In genomic region chrX:100768679-100769338, GRCh38 we compare ENCODE assay signal across 8 cellular contexts. TPM values are rescaled to one million over a fixed set of nuclear protein-coding genes. Genes with fewer than 3 reads are reported as not detected.
DNase-seq lines count a peak whose midpoint lies in the region; ATAC-seq, FAIRE-seq and TF ChIP-seq lines count a peak whose summit lies in the region.

No MANE protein-coding gene starts in this region.

- H3K79me2 ChIP-seq in keratinocyte (ENCODE audit: control insufficient read depth, insufficient read depth, low read length) = no peaks in the 10 kb centered on the region

- no peak overlapping the region for H3K4me2 ChIP-seq in keratinocyte (ENCODE audit: control insufficient read depth, extremely low read depth, insufficient read depth, low read depth, low read length)

- no peaks in the 10 kb centered on the region for H4K20me1 ChIP-seq in keratinocyte (ENCODE audit: control insufficient read depth, extremely low read depth, insufficient read depth, low read length)

- no peaks in the 10 kb centered on the region for H3K9me3 ChIP-seq in WERI-Rb-1 (ENCODE audit: severe bottlenecking)
- peaks cover 0 to 12% of the 10 kb centered on the region in 2 donors for H3K9me3 ChIP-seq in breast epithelium
- H3K9me3 ChIP-seq in keratinocyte (ENCODE audit: control insufficient read depth, low read depth, low read length) = no peaks in the 10 kb centered on the region

- ATAC-seq in HG03139 (IDR thresholded peaks at IDR 0.05; ENCODE audit: unreplicated experiment) = no peak

- intact Hi-C loops in breast epithelium (cut with DNase I; ENCODE audit: low total_unique reads) = loop anchor here (10.0 kb wide), 1 partner anchor 84 kb away; no protein-coding TSS in a partner anchor

- H3K27me3 ChIP-seq in WERI-Rb-1 (ENCODE audit: insufficient read depth, low read depth, severe bottlenecking) (peaks cover 3% of the 10 kb centered on the region), breast epithelium (peaks cover 0 to 4% of the 10 kb centered on the region in 2 donors), keratinocyte (ENCODE audit: control insufficient read depth, extremely low read depth, insufficient read depth, low read length) (no peaks in the 10 kb centered on the region)

- dilution Hi-C loops in keratinocyte (cut with MboI; ENCODE audit: extremely low pct_ligation_motif_present, low sequenced_read_pairs) = no loop called here

- no peak overlapping the region for H3K4me3 ChIP-seq in WERI-Rb-1 (ENCODE audit: low read depth, low read length)
- H3K4me3 ChIP-seq in breast epithelium = no peak overlapping the region
- no peak overlapping the region for H3K4me3 ChIP-seq in keratinocyte (ENCODE audit: control insufficient read depth in 2 of 3, extremely low read depth in 1 of 3, insufficient read depth in 2 of 3, low read depth in 1 of 3, low read length in 3 of 3)

- no peak for TF ChIP-seq POLR2A in breast epithelium (IDR thresholded peaks at IDR 0.05)

- H2AFZ ChIP-seq in keratinocyte (ENCODE audit: control insufficient read depth, low read length) = no peak overlapping the region

- H3K27ac ChIP-seq in WERI-Rb-1 (no peak overlapping the region), breast epithelium (no peak overlapping the region), keratinocyte (ENCODE audit: control insufficient read depth, insufficient read depth, low read length) (no peak overlapping the region)

- H3K36me3 ChIP-seq in WERI-Rb-1 = no peaks in the 10 kb centered on the region
- no peaks in the 10 kb centered on the region for H3K36me3 ChIP-seq in breast epithelium
- H3K36me3 ChIP-seq in keratinocyte (ENCODE audit: control insufficient read depth in 2 of 2, extremely low read depth in 1 of 2, insufficient read depth in 2 of 2, low read length in 2 of 2) = no peaks in the 10 kb centered on the region

- H3K4me1 ChIP-seq in breast epithelium = no peaks in the 10 kb centered on the region
- H3K4me1 ChIP-seq in keratinocyte (ENCODE audit: control insufficient read depth, extremely low read depth, insufficient read depth, low read length) = no peaks in the 10 kb centered on the region

- H3K9me1 ChIP-seq in keratinocyte (ENCODE audit: control insufficient read depth, extremely low read depth, insufficient read depth, low read length) = no peaks in the 10 kb centered on the region

- H3K9ac ChIP-seq in keratinocyte (ENCODE audit: control insufficient read depth, extremely low read depth, insufficient read depth, low read length) = no peak overlapping the region

- peak; percentile 96 for TF ChIP-seq CTCF in WERI-Rb-1 (IDR thresholded peaks at IDR 0.05; ENCODE audit: low read depth, low read length)
- peak; percentile 94 to 99 (median 96) for TF ChIP-seq CTCF in breast epithelium (IDR thresholded peaks at IDR 0.05)
- peak; percentile 97 to 100 (median 99) for TF ChIP-seq CTCF in keratinocyte (optimal IDR thresholded peaks at IDR 0.05 in 1 of 3, IDR thresholded peaks at IDR 0.05 in 1 of 3, conservative IDR thresholded peaks at IDR 0.05 in 1 of 3; ENCODE audit: extremely low read depth in 1 of 3, insufficient read depth in 2 of 3, low read length in 3 of 3)

- DNase-seq in COR-L47 (lab: John Stamatoyannopoulos, UW) (peak; percentile 22), H4 (ENCODE audit: low spot score) (peak; percentile 51), NCI-H2107 (lab: John Stamatoyannopoulos, UW) (peak; percentile 41), WERI-Rb-1 (peak; percentile 86), breast epithelium (ENCODE audit: low spot score in 2 of 2) (peak; percentile 52 to 83), keratinocyte (ENCODE audit: low read depth, low spot score) (peak; percentile 55)
- peak; percentile 85 to 93 for DNase-seq in stimulated activated CD4-positive, alpha-beta T cell treated with anti-CD3 and anti-CD28 coated beads, Interleukin-2, amount 100 ng/mL, for 48 hours

- no peak for FAIRE-seq in keratinocyte (lab: Jason Lieb, UNC)

RNA-seq across cellular contexts. Expression of gene SYTL4, which starts 36.9 kb away (rescaled TPM):
- total RNA-seq in H4 (2014; rRNA removed; shearing (Covaris generic)) = 2.0 and 4.6 TPM in 2 replicates
- total RNA-seq in breast epithelium = 10 to 100 TPM; 19.3 to 29.9 (median 25.2) TPM
- polyA plus RNA-seq in keratinocyte = 0.40 to 1.2 TPM (median 0.87 TPM) in 3 replicates
- 0.40 TPM for polyA plus RNA-seq in keratinocyte (2011; ENCODE audit: low read depth)
- 0.43 and 1.1 TPM in 2 replicates for polyA plus RNA-seq in keratinocyte (2011; cell fraction: cytosol; rRNA removed)
- polyA plus RNA-seq in keratinocyte (2011; cell fraction: nucleus; rRNA removed) = 2.6 and 2.7 TPM in 2 replicates
- polyA plus RNA-seq in keratinocyte (2012; ENCODE audit: low replicate concordance) = 0.59 and 2.1 TPM in 2 replicates
- 0.20 to 1.1 TPM (median 0.29 TPM) in 3 replicates for polyA minus RNA-seq in keratinocyte
- not detected for polyA minus RNA-seq in keratinocyte (2011; cell fraction: cytosol; rRNA and poly(A)+ RNA removed)
- polyA minus RNA-seq in keratinocyte (2011; cell fraction: nucleus; rRNA and poly(A)+ RNA removed) = 0.63 and 1.0 TPM in 2 replicates

RNA-seq across cellular contexts. Expression of gene CSTF2, which starts 51.4 kb away (rescaled TPM):
- 26.1 and 28.7 TPM in 2 replicates for total RNA-seq in H4 (2014; rRNA removed; shearing (Covaris generic))
- 10 to 100 TPM in 2 of 3 donors, 1 to 10 TPM in 1; 7.7 to 12.1 (median 11.8) TPM for total RNA-seq in breast epithelium
- 22.0 to 29.5 TPM (median 28.3 TPM) in 3 replicates for polyA plus RNA-seq in keratinocyte
- polyA plus RNA-seq in keratinocyte (2011; ENCODE audit: low read depth) = 5.3 TPM
- 16.7 and 24.4 TPM in 2 replicates for polyA plus RNA-seq in keratinocyte (2011; cell fraction: cytosol; rRNA removed)
- 34.7 and 38.5 TPM in 2 replicates for polyA plus RNA-seq in keratinocyte (2011; cell fraction: nucleus; rRNA removed)
- polyA plus RNA-seq in keratinocyte (2012; ENCODE audit: low replicate concordance) = 10.2 and 22.2 TPM in 2 replicates
- 23.7 to 24.8 TPM (median 24.2 TPM) in 3 replicates for polyA minus RNA-seq in keratinocyte
- 18.6 TPM for polyA minus RNA-seq in keratinocyte (2011; cell fraction: cytosol; rRNA and poly(A)+ RNA removed)
- 13.8 and 20.2 TPM in 2 replicates for polyA minus RNA-seq in keratinocyte (2011; cell fraction: nucleus; rRNA and poly(A)+ RNA removed)

Comparison
In these comparisons a context has a peak if more than half of its experiments do, and no peak if none do; other contexts are left out.
1. DNase-seq: peak in every context shown above with its lines; median percentile 89 in stimulated activated CD4-positive, alpha-beta T cell treated with anti-CD3 and anti-CD28 coated beads, Interleukin-2, amount 100 ng/mL, for 48 hours; 86 in WERI-Rb-1; 68 in breast epithelium; 55 in keratinocyte; 51 in H4; 41 in NCI-H2107; 22 in COR-L47.